ENCODE assay signal across 12 cellular contexts in the genomic region with DNA sequence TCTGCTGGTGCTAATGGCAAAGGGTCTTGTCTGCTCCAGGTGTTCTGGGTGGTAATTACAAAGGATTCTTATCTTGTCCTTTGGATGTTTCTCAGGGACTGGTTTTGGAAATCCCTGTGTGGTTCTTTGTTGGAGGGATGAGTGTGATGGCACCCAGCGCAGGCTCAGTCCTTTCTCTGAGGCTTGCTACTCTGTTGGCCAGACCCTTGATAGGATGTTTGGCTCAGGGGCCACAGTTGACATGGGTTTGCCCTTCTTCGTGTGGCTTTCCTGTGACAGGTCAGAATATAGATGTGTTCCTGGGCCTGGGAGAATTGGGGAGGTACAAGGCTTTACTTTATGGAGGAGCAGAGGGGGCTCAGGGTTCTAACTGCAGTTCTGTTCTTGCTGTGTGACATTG. TPM values are rescaled to one million over a fixed set of nuclear protein-coding genes. Genes with fewer than 3 reads are reported as not detected.
DNase-seq lines count a peak whose midpoint lies in the region; ATAC-seq and TF ChIP-seq lines count a peak whose summit lies in the region.
"Had no signal": no experiment of that assay in that cellular context is flagged by ENCODE, and none has a peak within 500 bp of the region (broad histone marks: within the 10 kb centered on the region; RNA-seq: fewer than 3 reads in every experiment).

No MANE protein-coding gene starts in this region.

- intact Hi-C loops in transverse colon (cut with DNase I; ENCODE audit: low total_unique reads) = no loop called here

- peaks cover 10% of the 10 kb centered on the region for H3F3A ChIP-seq in neural progenitor cell (ENCODE audit: low read depth)

- no peak for TF ChIP-seq POLR2A in transverse colon (IDR thresholded peaks at IDR 0.05)

- 78% methylated on average over 2 of the region's 2 CpGs; no CpG with 5 or more reads in 1 of the 2 donors for WGBS in transverse colon (ENCODE audit: low coverage in 1 of 2), 2 donors

- H3K36me3 Mint-ChIP-seq in neural progenitor cell = peaks cover 11% of the 10 kb centered on the region

- no peak for TF ChIP-seq CTCF in epithelial cell of proximal tubule (conservative IDR thresholded peaks at IDR 0.05; ENCODE audit: low read depth, low read length)
- TF ChIP-seq CTCF in neural progenitor cell (IDR thresholded peaks at IDR 0.05) = no peak
- TF ChIP-seq CTCF in transverse colon (IDR thresholded peaks at IDR 0.05) = no peak

- no peak overlapping the region for H2AFZ ChIP-seq in neural progenitor cell (replicated peaks)

- H3K9ac ChIP-seq in neural progenitor cell = no peak overlapping the region

- DNase-seq in SJSA1 (ENCODE audit: low read depth in 1 of 2, low spot score in 2 of 2) (no peak), epithelial cell of proximal tubule (ENCODE audit: low read depth) (no peak), neural progenitor cell (ENCODE audit: low spot score) (no peak), transverse colon (no peak)
- DNase-seq: activated T-cell treated with anti-CD3 and anti-CD28 coated beads, Interleukin-2, amount 50 U/mL, for 24 hours; effector memory CD4-positive, alpha-beta T cell; NCI-H2029 treated with DMSO at 0.1 percent for 48 hours had no signal

- H3K4me3 ChIP-seq in SJSA1 = peak overlapping the region; percentile 6; the same call in 1 of the 2 replicates
- peak overlapping the region; percentile 42 for H3K4me3 ChIP-seq in epithelial cell of proximal tubule (ENCODE audit: low read depth, low read length)
- H3K4me3 ChIP-seq in neural progenitor cell = peak overlapping the region; percentile 25
- H3K4me3 ChIP-seq in transverse colon = peak overlapping the region in 3 of 4 donors; percentile 45 to 63 (median 62)

- H3K27ac ChIP-seq in SJSA1 (no peak overlapping the region), neural progenitor cell (no peak overlapping the region), transverse colon (peak overlapping the region; percentile 95 to 99 (median 95))

- peaks cover 82% of the 10 kb centered on the region for H4K20me1 ChIP-seq in neural progenitor cell (ENCODE audit: low read depth)

- peak overlapping the region; percentile 75 for H3K4me2 ChIP-seq in neural progenitor cell

- H3K27ac Mint-ChIP-seq in neural progenitor cell = peak overlapping the region; percentile 26
- H3K27ac Mint-ChIP-seq: activated T-cell treated with anti-CD3 and anti-CD28 coated beads, Interleukin-2, amount 50 U/mL, for 24 hours; stimulated activated effector memory CD8-positive, alpha-beta T cell treated with anti-CD3 and anti-CD28 coated beads, Interleukin-12 subunit alpha, Interleukin-12 subunit beta, amount 100 ng/mL, for 72 hours had no signal

- TF ChIP-seq EP300 in transverse colon (IDR thresholded peaks at IDR 0.05; ENCODE audit: low read depth) = no peak

- H3K27me3 Mint-ChIP-seq in neural progenitor cell (ENCODE audit: insufficient read depth, low read depth) = peaks cover 8% of the 10 kb centered on the region

- H3K4me1 Mint-ChIP-seq in neural progenitor cell = peaks cover 69% of the 10 kb centered on the region

- no peaks in the 10 kb centered on the region for H3K9me3 Mint-ChIP-seq in neural progenitor cell
- H3K9me3 Mint-ChIP-seq: activated T-cell treated with anti-CD3 and anti-CD28 coated beads, Interleukin-2, amount 50 U/mL, for 24 hours; stimulated activated effector memory CD8-positive, alpha-beta T cell treated with anti-CD3 and anti-CD28 coated beads, Interleukin-12 subunit alpha, Interleukin-12 subunit beta, amount 100 ng/mL, for 72 hours had no signal

- in situ Hi-C loops in transverse colon (cut with MboI; ENCODE audit: low pct_ligation_motif_present in 1 of 4, low pct_unique_long_range_greater_than_20kb in 1 of 4, low sequenced_read_pairs in 3 of 4) = no loop called here

- peaks cover 82% of the 10 kb centered on the region for H3K79me2 ChIP-seq in neural progenitor cell (ENCODE audit: low read depth)

- H3K27me3 ChIP-seq in SJSA1 (replicated peaks) (no peaks in the 10 kb centered on the region), neural progenitor cell (peaks cover 2% of the 10 kb centered on the region), transverse colon (peaks cover 13% of the 10 kb centered on the region)

- ATAC-seq in GM21526 (IDR thresholded peaks at IDR 0.05; ENCODE audit: low FRiP score, unreplicated experiment) (no peak), HG03378 (IDR thresholded peaks at IDR 0.05; ENCODE audit: unreplicated experiment) (no peak), HG03135 (IDR thresholded peaks at IDR 0.05; ENCODE audit: unreplicated experiment) (no peak), GM19023 (IDR thresholded peaks at IDR 0.05; ENCODE audit: unreplicated experiment) (no peak)
- ATAC-seq: stimulated activated effector memory CD8-positive, alpha-beta T cell treated with anti-CD3 and anti-CD28 coated beads, Interleukin-12 subunit alpha, Interleukin-12 subunit beta, amount 100 ng/mL, for 72 hours had no signal

- H3K4me1 ChIP-seq in SJSA1 (replicated peaks) (peaks cover 43% of the 10 kb centered on the region), neural progenitor cell (peaks cover 59% of the 10 kb centered on the region), transverse colon (peaks cover 13 to 82% (median 52%) of the 10 kb centered on the region in 4 donors)

- peaks cover 50% of the 10 kb centered on the region for H3K36me3 ChIP-seq in SJSA1
- H3K36me3 ChIP-seq in neural progenitor cell = no peaks in the 10 kb centered on the region
- no peaks in the 10 kb centered on the region for H3K36me3 ChIP-seq in transverse colon

- peak overlapping the region; percentile 79 for H3K4me3 Mint-ChIP-seq in neural progenitor cell
- H3K4me3 Mint-ChIP-seq: activated T-cell treated with anti-CD3 and anti-CD28 coated beads, Interleukin-2, amount 50 U/mL, for 24 hours; stimulated activated effector memory CD8-positive, alpha-beta T cell treated with anti-CD3 and anti-CD28 coated beads, Interleukin-12 subunit alpha, Interleukin-12 subunit beta, amount 100 ng/mL, for 72 hours had no signal

- H3K9me3 ChIP-seq in SJSA1 (replicated peaks) (no peaks in the 10 kb centered on the region), neural progenitor cell (ENCODE audit: low read depth) (no peaks in the 10 kb centered on the region), transverse colon (no peaks in the 10 kb centered on the region)

RNA-seq across cellular contexts. Expression of gene ARHGEF17, which starts 4.0 kb away (rescaled TPM):
- 8.3 and 14.6 TPM in 2 replicates for total RNA-seq in SJSA1 (2014; rRNA removed; shearing (Covaris generic))
- 18.3 and 26.4 TPM in 2 replicates for total RNA-seq in epithelial cell of proximal tubule
- 19.9 and 41.8 TPM in 2 replicates for total RNA-seq in neural progenitor cell (ENCODE audit: low replicate concordance)
- 10 to 100 TPM; 12.0 to 44.9 (median 27.1) TPM for total RNA-seq in transverse colon

RNA-seq across cellular contexts. Expression of gene P2RY6, which starts 39.9 kb away (rescaled TPM):
- total RNA-seq in SJSA1 (2014; rRNA removed; shearing (Covaris generic)) = not detected in 2 replicates
- total RNA-seq in epithelial cell of proximal tubule = 3.7 and 4.0 TPM in 2 replicates
- 0.25 TPM in 1 of 2 replicates, not detected in the other for total RNA-seq in neural progenitor cell (ENCODE audit: low replicate concordance)
- 1 to 10 TPM in 3 of 4 donors, not detected in 1; 1.1 to 1.6 (median 1.4) TPM for total RNA-seq in transverse colon

Comparison
In these comparisons a context has a peak if more than half of its experiments do, and no peak if none do; other contexts are left out.
1. H3K27ac ChIP-seq: peak in transverse colon (4 of 4); none in SJSA1 (single experiment) and neural progenitor cell (single experiment).
2. H3K4me3 ChIP-seq: peak in every context shown above with its lines; median percentile 62 in transverse colon; 42 in epithelial cell of proximal tubule; 25 in neural progenitor cell; 6 in SJSA1.